25 cellular contexts compared by ENCODE assay signal in genomic region chr1:101914473-101915242, GRCh38.
"Had no signal": no experiment of that assay in that cellular context is flagged by ENCODE, and none has a peak within 500 bp of the region (broad histone marks: within the 10 kb centered on the region; RNA-seq: fewer than 3 reads in every experiment).

No MANE protein-coding gene starts in this region.

- H3K4me3 Mint-ChIP-seq: activated CD4-positive, alpha-beta memory T cell treated with anti-CD3 and anti-CD28 coated beads, Interleukin-2, amount 10 ng/mL, durations not matched to agents 7 days and 5 days; activated CD4-positive, alpha-beta T cell treated with anti-CD3 and anti-CD28 coated beads, Interleukin-2, amount 10 ng/mL, durations not matched to agents 7 days and 5 days; activated naive CD4-positive, alpha-beta T cell treated with anti-CD3 and anti-CD28 coated beads, Interleukin-2, amount 50 U/mL, for 24 hours; activated naive CD8-positive, alpha-beta T cell treated with anti-CD3 and anti-CD28 coated beads for 36 hours; activated naive CD8-positive, alpha-beta T cell treated with anti-CD3 and anti-CD28 coated beads, Interleukin-2, amount 50 U/mL, for 24 hours; activated T-cell treated with anti-CD3 and anti-CD28 coated beads, Interleukin-2, amount 50 U/mL, for 4 hours; activated T-helper 17 cell treated with anti-CD3 and anti-CD28 coated beads, Interleukin-2, amount 50 U/mL, for 72 hours; brain; dendritic cell treated with granulocyte-macrophage colony-stimulating factor and Interleukin-4, amounts not matched to agents 40 ng/mL and 50 ng/mL, for 4 days; endodermal cell had no signal

- H3K27ac Mint-ChIP-seq: activated CD4-positive, alpha-beta memory T cell treated with anti-CD3 and anti-CD28 coated beads, Interleukin-2, amount 10 ng/mL, durations not matched to agents 7 days and 5 days; activated CD4-positive, alpha-beta T cell treated with anti-CD3 and anti-CD28 coated beads, Interleukin-2, amount 10 ng/mL, durations not matched to agents 7 days and 5 days; activated naive CD4-positive, alpha-beta T cell treated with anti-CD3 and anti-CD28 coated beads, Interleukin-2, amount 50 U/mL, for 24 hours; activated naive CD8-positive, alpha-beta T cell treated with anti-CD3 and anti-CD28 coated beads for 36 hours; activated naive CD8-positive, alpha-beta T cell treated with anti-CD3 and anti-CD28 coated beads, Interleukin-2, amount 50 U/mL, for 24 hours; activated T-helper 17 cell treated with anti-CD3 and anti-CD28 coated beads, Interleukin-2, amount 50 U/mL, for 72 hours; brain; dendritic cell treated with granulocyte-macrophage colony-stimulating factor and Interleukin-4, amounts not matched to agents 40 ng/mL and 50 ng/mL, for 4 days; endodermal cell had no signal

- H3K36me3 Mint-ChIP-seq: activated naive CD4-positive, alpha-beta T cell treated with anti-CD3 and anti-CD28 coated beads, Interleukin-2, amount 50 U/mL, for 24 hours; activated naive CD8-positive, alpha-beta T cell treated with anti-CD3 and anti-CD28 coated beads for 36 hours; brain had no signal

- ATAC-seq: activated naive CD8-positive, alpha-beta T cell treated with anti-CD3 and anti-CD28 coated beads, Interleukin-2, amount 50 U/mL, for 24 hours; activated T-cell treated with anti-CD3 and anti-CD28 coated beads, Interleukin-2, amount 50 U/mL, for 4 hours; activated T-helper 17 cell treated with anti-CD3 and anti-CD28 coated beads, Interleukin-2, amount 50 U/mL, for 72 hours; foreskin keratinocyte; gastrocnemius medialis had no signal

- DNase-seq: activated CD4-positive, alpha-beta memory T cell treated with anti-CD3 and anti-CD28 coated beads, Interleukin-2, amount 10 ng/mL, durations not matched to agents 7 days and 5 days; activated CD4-positive, alpha-beta T cell treated with anti-CD3 and anti-CD28 coated beads for 4 hours; activated CD4-positive, alpha-beta T cell treated with anti-CD3 and anti-CD28 coated beads, Interleukin-2, amount 10 ng/mL, durations not matched to agents 7 days and 5 days; activated CD4-positive, alpha-beta T cell treated with anti-CD3 and anti-CD28 coated beads, Interleukin-2, amount 50 U/mL, for 4 hours; activated CD4-positive, CD25-positive, alpha-beta regulatory T cell; activated CD4-positive, CD25-positive, alpha-beta regulatory T cell treated with anti-CD3 and anti-CD28 coated beads, Interleukin-2, amount 50 U/mL, for 72 hours; activated effector memory CD4-positive, alpha-beta T cell treated with Interleukin-2 at 50 U/mL for 16 hours; activated gamma-delta T cell treated with Interleukin-2 at 50 U/mL for 16 hours; activated naive CD4-positive, alpha-beta T cell treated with Interleukin-2 at 50 U/mL for 16 hours; activated naive CD8-positive, alpha-beta T cell treated with anti-CD3 and anti-CD28 coated beads for 36 hours; activated naive CD8-positive, alpha-beta T cell treated with anti-CD3 and anti-CD28 coated beads, Interleukin-2, amount 50 U/mL, for 24 hours; activated T-cell treated with anti-CD3 and anti-CD28 coated beads, Interleukin-2, amount 50 U/mL, for 4 hours; central memory CD4-positive, alpha-beta T cell; dorsolateral prefrontal cortex; effector memory CD4-positive, alpha-beta T cell; endodermal cell; foreskin keratinocyte; gastrocnemius medialis; glutamatergic neuron; heart left ventricle; T-helper 2 cell had no signal

- H3K9me3 Mint-ChIP-seq: activated CD4-positive, alpha-beta memory T cell treated with anti-CD3 and anti-CD28 coated beads, Interleukin-2, amount 10 ng/mL, durations not matched to agents 7 days and 5 days; activated CD4-positive, alpha-beta T cell treated with anti-CD3 and anti-CD28 coated beads, Interleukin-2, amount 10 ng/mL, durations not matched to agents 7 days and 5 days; activated naive CD4-positive, alpha-beta T cell treated with anti-CD3 and anti-CD28 coated beads, Interleukin-2, amount 50 U/mL, for 24 hours; activated naive CD8-positive, alpha-beta T cell treated with anti-CD3 and anti-CD28 coated beads for 36 hours; activated naive CD8-positive, alpha-beta T cell treated with anti-CD3 and anti-CD28 coated beads, Interleukin-2, amount 50 U/mL, for 24 hours; activated T-cell treated with anti-CD3 and anti-CD28 coated beads, Interleukin-2, amount 50 U/mL, for 4 hours; activated T-helper 17 cell treated with anti-CD3 and anti-CD28 coated beads, Interleukin-2, amount 50 U/mL, for 72 hours; dendritic cell treated with granulocyte-macrophage colony-stimulating factor and Interleukin-4, amounts not matched to agents 40 ng/mL and 50 ng/mL, for 4 days; endodermal cell had no signal

- H3K27me3 Mint-ChIP-seq: activated CD4-positive, alpha-beta memory T cell treated with anti-CD3 and anti-CD28 coated beads, Interleukin-2, amount 10 ng/mL, durations not matched to agents 7 days and 5 days; activated CD4-positive, alpha-beta T cell treated with anti-CD3 and anti-CD28 coated beads, Interleukin-2, amount 10 ng/mL, durations not matched to agents 7 days and 5 days; activated naive CD4-positive, alpha-beta T cell treated with anti-CD3 and anti-CD28 coated beads, Interleukin-2, amount 50 U/mL, for 24 hours; activated naive CD8-positive, alpha-beta T cell treated with anti-CD3 and anti-CD28 coated beads, Interleukin-2, amount 50 U/mL, for 24 hours; activated T-helper 17 cell treated with anti-CD3 and anti-CD28 coated beads, Interleukin-2, amount 50 U/mL, for 72 hours; dendritic cell treated with granulocyte-macrophage colony-stimulating factor and Interleukin-4, amounts not matched to agents 40 ng/mL and 50 ng/mL, for 4 days had no signal

- H3K4me1 Mint-ChIP-seq: activated CD4-positive, alpha-beta memory T cell treated with anti-CD3 and anti-CD28 coated beads, Interleukin-2, amount 10 ng/mL, durations not matched to agents 7 days and 5 days; activated CD4-positive, alpha-beta T cell treated with anti-CD3 and anti-CD28 coated beads, Interleukin-2, amount 10 ng/mL, durations not matched to agents 7 days and 5 days; activated naive CD4-positive, alpha-beta T cell treated with anti-CD3 and anti-CD28 coated beads, Interleukin-2, amount 50 U/mL, for 24 hours; activated naive CD8-positive, alpha-beta T cell treated with anti-CD3 and anti-CD28 coated beads for 36 hours; activated naive CD8-positive, alpha-beta T cell treated with anti-CD3 and anti-CD28 coated beads, Interleukin-2, amount 50 U/mL, for 24 hours; activated T-helper 17 cell treated with anti-CD3 and anti-CD28 coated beads, Interleukin-2, amount 50 U/mL, for 72 hours; endodermal cell had no signal
